In the genomic region with DNA sequence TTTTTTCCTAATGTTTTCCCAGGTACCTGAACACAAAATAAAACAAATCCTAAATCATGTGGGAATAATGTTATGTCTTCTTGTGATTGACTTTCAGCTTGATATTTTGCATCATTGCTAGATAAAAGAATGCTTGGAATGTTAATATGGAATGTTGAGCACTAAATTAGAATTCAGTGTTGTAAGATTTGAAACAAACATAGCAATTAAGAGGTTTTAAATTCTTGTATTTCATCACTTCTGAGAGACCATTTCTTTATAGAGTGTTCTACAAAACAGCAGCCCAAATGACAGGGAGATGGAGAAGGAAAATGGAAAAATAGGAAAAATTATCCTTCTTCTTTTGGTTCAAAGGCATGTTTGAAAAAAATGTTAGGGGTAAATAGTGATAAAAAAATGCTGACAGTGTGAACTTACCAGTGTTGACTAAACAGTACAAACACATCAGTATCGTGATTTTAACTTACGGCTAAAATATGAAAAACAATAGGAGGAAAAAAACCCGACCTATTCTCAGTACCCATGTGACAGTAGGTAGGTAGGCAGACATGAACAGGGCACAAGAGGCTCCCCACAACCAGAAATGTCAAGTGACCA, we compare ENCODE assay signal across 24 cellular contexts.
A peak's percentile ranks its signal among the peaks of the same experiment; 100 is the strongest.
DNase-seq lines count a peak whose midpoint lies in the region; ATAC-seq, FAIRE-seq and TF ChIP-seq lines count a peak whose summit lies in the region.
"Had no signal": no experiment of that assay in that cellular context is flagged by ENCODE, and none has a peak within 500 bp of the region (broad histone marks: within the 10 kb centered on the region; RNA-seq: fewer than 3 reads in every experiment).

No MANE protein-coding gene starts in this region.

- peak overlapping the region; percentile 98 for H3K27ac ChIP-seq in Panc1 (ENCODE audit: low read length)
- H3K27ac ChIP-seq in fibroblast of lung (ENCODE audit: insufficient read depth, low read length), result peak overlapping the region; percentile 9
- H3K27ac ChIP-seq in psoas muscle, result peak overlapping the region; percentile 41
- H3K27ac ChIP-seq: cardiac muscle cell, parathyroid adenoma, skin epidermis, thyroid gland had no signal

- H3K9ac ChIP-seq in fibroblast of lung (ENCODE audit: insufficient read depth, low read length), result no peak overlapping the region
- H3K9ac ChIP-seq: parathyroid adenoma had no signal

- H3K4me2 ChIP-seq in fibroblast of lung (ENCODE audit: extremely low read depth, insufficient read depth, low read length), result no peak overlapping the region

- CTCF ChIA-PET in Panc1 (lab: Charles Lee), result no interaction called here

- H3K9me3 ChIP-seq in Panc1 (ENCODE audit: control insufficient read depth, insufficient read depth, low read depth, low read length), result peaks cover 15% of the 10 kb centered on the region; the same call in 1 of the 2 replicates
- H3K9me3 ChIP-seq in fibroblast of lung (ENCODE audit: control insufficient read depth, insufficient read depth, low read depth, low read length), result no peaks in the 10 kb centered on the region
- no peaks in the 10 kb centered on the region for H3K9me3 ChIP-seq in psoas muscle
- H3K9me3 ChIP-seq: thyroid gland had no signal

- H3K27me3 ChIP-seq in Panc1 (ENCODE audit: control insufficient read depth, insufficient read depth, low read length) (no peaks in the 10 kb centered on the region), fibroblast of lung (ENCODE audit: control insufficient read depth, insufficient read depth, low read length) (no peaks in the 10 kb centered on the region), psoas muscle (ENCODE audit: insufficient read depth in 3 of 3, low read length in 2 of 3) (no peaks in the 10 kb centered on the region)
- H3K27me3 ChIP-seq: cardiac muscle cell, dorsolateral prefrontal cortex, thyroid gland had no signal

- H3K4me1 ChIP-seq in Panc1 (ENCODE audit: control insufficient read depth, insufficient read depth, low read length) (peaks cover 32% of the 10 kb centered on the region), fibroblast of lung (ENCODE audit: control insufficient read depth, extremely low read depth, insufficient read depth, low read length) (peaks cover 50% of the 10 kb centered on the region), psoas muscle (peaks cover 37% of the 10 kb centered on the region)
- H3K4me1 ChIP-seq: parathyroid adenoma, thyroid gland had no signal

- TF ChIP-seq CTCF in Panc1 (IDR thresholded peaks at IDR 0.05), result no peak
- no peak for TF ChIP-seq CTCF in fibroblast of lung (conservative IDR thresholded peaks at IDR 0.05 in 1 of 2, IDR thresholded peaks at IDR 0.05 in 1 of 2; ENCODE audit: low read depth in 1 of 2, low read length in 2 of 2)
- TF ChIP-seq CTCF in psoas muscle (IDR thresholded peaks at IDR 0.05), result no peak

- DNase-seq in EL (peak; percentile 52), Panc1 (ENCODE audit: low read depth, low spot score) (no peak), fibroblast of lung (ENCODE audit: low read depth in 2 of 2) (no peak), psoas muscle (no peak), GM19239 (ENCODE audit: insufficient read length, low spot score) (no peak), NCI-H187 treated with DMSO at 0.1 percent for 48 hours (lab: John Stamatoyannopoulos, UW) (no peak), RCC 7860 (ENCODE audit: low spot score) (no peak), NCI-H2196 treated with DMSO at 0.1 percent for 48 hours (lab: John Stamatoyannopoulos, UW; ENCODE audit: unreplicated experiment) (no peak)
- DNase-seq: activated CD4-positive, alpha-beta T cell treated with anti-CD3 and anti-CD28 coated beads for 4 hours; activated naive CD8-positive, alpha-beta T cell treated with anti-CD3 and anti-CD28 coated beads, Interleukin-2, amount 50 U/mL, for 24 hours; CD4-positive, alpha-beta T cell; dorsolateral prefrontal cortex; GDM1; mesendoderm; natural killer cell; NCI-H1092; NCI-H2081 treated with DMSO at 0.1 percent for 48 hours; NCI-H524; stimulated activated naive CD4-positive, alpha-beta T cell treated with Interleukin-2 at 50 U/mL for 16 hours; T-helper 1 cell; thyroid gland had no signal

- no peak overlapping the region for H2AFZ ChIP-seq in fibroblast of lung (ENCODE audit: low read length)
- H2AFZ ChIP-seq: parathyroid adenoma had no signal

- WGBS in psoas muscle, 3 donors, result 71 to 89% (median 87%) methylated on average over 3 of the region's 3 CpGs

- POLR2A ChIA-PET in Panc1 (lab: Charles Lee), result no interaction called here

- H3K36me3 ChIP-seq in Panc1 (ENCODE audit: control insufficient read depth, insufficient read depth, low read length), result no peaks in the 10 kb centered on the region
- H3K36me3 ChIP-seq in fibroblast of lung (ENCODE audit: control insufficient read depth, insufficient read depth, low read length), result no peaks in the 10 kb centered on the region
- peaks cover 0 to 2% of the 10 kb centered on the region in 2 donors for H3K36me3 ChIP-seq in psoas muscle (ENCODE audit: insufficient read depth in 1 of 2, low read depth in 1 of 2)
- H3K36me3 ChIP-seq: cardiac muscle cell, thyroid gland had no signal

- ATAC-seq in Panc1 (no peak), psoas muscle (no peak)
- ATAC-seq: activated naive CD8-positive, alpha-beta T cell treated with anti-CD3 and anti-CD28 coated beads, Interleukin-2, amount 50 U/mL, for 24 hours; natural killer cell had no signal

- H3K4me3 ChIP-seq in Panc1 (ENCODE audit: low read depth in 2 of 2, low read length in 2 of 2) (no peak overlapping the region), fibroblast of lung (replicated peaks in 1 of 4; ENCODE audit: control extremely low read depth in 1 of 4, insufficient read depth in 1 of 4, low read depth in 3 of 4, low read length in 4 of 4) (no peak overlapping the region), psoas muscle (no peak overlapping the region)
- H3K4me3 ChIP-seq: cardiac muscle cell, dorsolateral prefrontal cortex, skin epidermis, thyroid gland had no signal

- no TSS peak for BruUV-seq in Panc1 (replicated peaks; lab: Mats Ljungman, UMichigan)

- H3K79me2 ChIP-seq in fibroblast of lung (ENCODE audit: control insufficient read depth, insufficient read depth, low read length), result no peaks in the 10 kb centered on the region
- H3K79me2 ChIP-seq: parathyroid adenoma had no signal

- H4K20me1 ChIP-seq in fibroblast of lung (ENCODE audit: control insufficient read depth, extremely low read depth, insufficient read depth, low read length), result no peaks in the 10 kb centered on the region

- intact Hi-C loops in Panc1 (cut with micrococcal nuclease; ENCODE audit: unreplicated experiment), result loop anchor here (2.0 kb wide), 1 partner anchor 102 kb away; the partner anchor contains the start of gene PDE5A
- intact Hi-C loops in psoas muscle (cut with DNase I), result no loop called here

- in situ Hi-C loops in Panc1 (cut with HindIII; ENCODE audit: low pct_unique_long_range_greater_than_20kb, low sequenced_read_pairs), result no loop called here

- FAIRE-seq in GM19239 (lab: Jason Lieb, UNC), result no peak
- no peak for FAIRE-seq in RCC 7860 (lab: Jason Lieb, UNC)

Comparison
In these comparisons a context has a peak if more than half of its experiments do, and no peak if none do; other contexts are left out.
1. H3K27ac ChIP-seq: peak in every context shown above with its lines; median percentile 98 in Panc1; 41 in psoas muscle; 9 in fibroblast of lung.